In genomic region chr2:172556284-172557033, GRCh38 we compare ENCODE assay signal across 8 cellular contexts.
DNase-seq lines count a peak whose midpoint lies in the region; ATAC-seq and TF ChIP-seq lines count a peak whose summit lies in the region.

No MANE protein-coding gene starts in this region.

- H3K27ac ChIP-seq in WERI-Rb-1 (peak overlapping the region; percentile 85), caudate nucleus (ENCODE audit: low read depth, low read length) (peak overlapping the region; percentile 76)

- TF ChIP-seq CTCF in WERI-Rb-1 (IDR thresholded peaks at IDR 0.05; ENCODE audit: low read depth, low read length): no peak

- H3K4me3 ChIP-seq in WERI-Rb-1 (ENCODE audit: low read depth, low read length): peak overlapping the region; percentile 81

- H3K27me3 ChIP-seq in WERI-Rb-1 (ENCODE audit: insufficient read depth, low read depth, severe bottlenecking): no peaks in the 10 kb centered on the region

- DNase-seq in NCI-H1436 (lab: John Stamatoyannopoulos, UW) (peak; percentile 33), NCI-H1436 treated with DMSO at 0.1 percent for 48 hours (lab: John Stamatoyannopoulos, UW) (no peak), NCI-H1105 treated with DMSO at 0.1 percent for 48 hours (lab: John Stamatoyannopoulos, UW) (peak; percentile 46), WERI-Rb-1 (peak; percentile 68), caudate nucleus (lab: John Stamatoyannopoulos, UW) (peak in 27 of 61 donors; percentile 0 to 57 (median 27)), kidney glomerular epithelial cell (lab: John Stamatoyannopoulos, UW) (peak; percentile 22)
- peak; percentile 42 for DNase-seq in stimulated activated CD4-positive, alpha-beta T cell treated with anti-CD3 and anti-CD28 coated beads, Interleukin-2, amount 100 ng/mL, for 4 hours (ENCODE audit: low read depth)

- ATAC-seq in HG02678 (IDR thresholded peaks at IDR 0.05; ENCODE audit: unreplicated experiment): peak; percentile 69

- peaks cover 15% of the 10 kb centered on the region for H3K36me3 ChIP-seq in WERI-Rb-1

- H3K9me3 ChIP-seq in WERI-Rb-1 (ENCODE audit: severe bottlenecking): no peaks in the 10 kb centered on the region
